8 cellular contexts compared by ENCODE assay signal in the genomic region with DNA sequence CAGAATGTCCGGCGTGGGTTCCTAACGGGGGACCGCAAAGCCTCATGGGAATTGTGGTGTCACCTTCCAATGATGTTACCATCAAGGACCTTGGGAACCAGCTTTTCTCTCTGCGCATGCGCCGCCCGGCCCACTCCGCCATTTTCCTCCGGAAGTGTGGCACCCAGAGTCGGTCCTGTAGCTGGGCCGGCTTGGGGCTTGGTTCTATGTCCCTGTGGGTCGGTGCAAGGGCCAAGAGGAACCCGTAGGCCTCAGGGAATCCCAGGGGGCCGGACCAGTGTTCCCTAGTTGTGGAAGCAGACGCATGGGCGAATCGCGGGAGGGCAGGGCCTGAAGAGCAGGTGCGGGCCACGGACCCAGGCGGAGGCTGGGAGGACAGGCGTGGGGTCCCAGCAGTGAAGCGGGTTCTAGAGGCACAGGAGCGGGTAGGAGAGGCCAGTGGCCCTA.
DNase-seq lines count a peak whose midpoint lies in the region; ATAC-seq and TF ChIP-seq lines count a peak whose summit lies in the region.
"Not testable (repeated sequence)": the region's sequence is repeated elsewhere in the genome, so short reads cannot be mapped to it uniquely, and the experiment has no call there.

No MANE protein-coding gene starts in this region.

- H3K4me3 ChIP-seq in RWPE2 (ENCODE audit: severe bottlenecking); coronary artery; sigmoid colon: not testable (repeated sequence)

- WGBS in sigmoid colon, 2 donors: 83 to 88% methylated on average over 25 of the region's 25 CpGs

- not testable (repeated sequence) for TF ChIP-seq CTCF in RWPE2 (IDR thresholded peaks at IDR 0.05; ENCODE audit: poor library complexity, severe bottlenecking); coronary artery (IDR thresholded peaks at IDR 0.05); sigmoid colon (IDR thresholded peaks at IDR 0.05)

- H3K36me3 ChIP-seq in RWPE2 (ENCODE audit: low read depth); sigmoid colon: not testable (repeated sequence)

- DNase-seq in D341Med (ENCODE audit: low spot score) (peak; percentile 24), HT1080 (ENCODE audit: low read depth) (peak; percentile 83), NCI-H1694 (lab: John Stamatoyannopoulos, UW) (peak; percentile 30), NCI-H446 treated with DMSO at 0.1 percent for 48 hours (lab: John Stamatoyannopoulos, UW) (peak; percentile 68), RWPE2 (ENCODE audit: low spot score) (peak; percentile 81), coronary artery (ENCODE audit: low spot score) (peak; percentile 77), iPS-NIHi11 (ENCODE audit: low spot score) (peak; percentile 3), sigmoid colon (peak; percentile 67)

- not testable (repeated sequence) for TF ChIP-seq EP300 in sigmoid colon (IDR thresholded peaks at IDR 0.05)

- not testable (repeated sequence) for H3K27ac ChIP-seq in RWPE2 (ENCODE audit: poor library complexity, severe bottlenecking); coronary artery; sigmoid colon

- TF ChIP-seq POLR2A in sigmoid colon (IDR thresholded peaks at IDR 0.05): not testable (repeated sequence)

- ATAC-seq in RWPE2 (ENCODE audit: low read depth): not testable (repeated sequence)

- intact Hi-C loops in sigmoid colon (cut with DNase I): not testable (repeated sequence)

- H3K9me3 ChIP-seq in RWPE2 (ENCODE audit: severe bottlenecking); sigmoid colon: not testable (repeated sequence)

- H3K4me1 ChIP-seq in RWPE2 (ENCODE audit: insufficient read depth, poor library complexity, severe bottlenecking); sigmoid colon: not testable (repeated sequence)

- not testable (repeated sequence) for H3K27me3 ChIP-seq in RWPE2 (ENCODE audit: insufficient read depth, poor library complexity, severe bottlenecking); sigmoid colon

Comparison
In these comparisons a context has a peak if more than half of its experiments do, and no peak if none do; other contexts are left out.
1. DNase-seq: peak in every context shown above with its lines; median percentile 83 in HT1080; 81 in RWPE2; 77 in coronary artery; 68 in NCI-H446 treated with DMSO at 0.1 percent for 48 hours; 67 in sigmoid colon; 30 in NCI-H1694; 24 in D341Med; 3 in iPS-NIHi11.